ENCODE assay signal across 25 cellular contexts in the genomic region with DNA sequence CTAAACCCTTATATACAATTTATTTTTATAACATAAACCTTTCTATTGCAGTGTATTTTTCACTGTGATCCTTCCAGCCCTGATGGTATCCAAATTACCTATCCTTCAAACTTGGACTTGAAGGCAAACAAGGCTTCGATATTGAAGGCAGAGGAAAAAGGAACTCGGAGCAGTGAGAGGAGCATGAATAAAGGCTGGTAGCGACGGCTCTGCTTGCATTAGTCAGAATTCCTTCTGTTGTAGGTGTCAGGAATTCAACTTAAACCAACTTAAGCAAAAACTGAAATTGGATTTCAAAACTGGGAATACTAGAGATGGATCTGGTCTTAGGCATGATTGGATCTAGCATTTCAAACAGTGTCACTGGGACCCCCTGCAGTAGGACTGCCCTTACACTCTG.
"Had no signal": no experiment of that assay in that cellular context is flagged by ENCODE, and none has a peak within 500 bp of the region (broad histone marks: within the 10 kb centered on the region; RNA-seq: fewer than 3 reads in every experiment).

No MANE protein-coding gene starts in this region.

- H3K4me1 Mint-ChIP-seq: memory B cell; naive thymus-derived CD4-positive, alpha-beta T cell; stimulated activated naive B cell treated with anti-CD40 and anti-IgM and Interleukin-4, amounts not matched to agents 10 μg/mL and 1 μg/mL and 100 μg/mL, for 72 hours had no signal

- H3K27me3 ChIP-seq: ovary, right atrium auricular region, right lobe of liver, stomach, testis, thyroid gland, transverse colon, upper lobe of left lung, vagina had no signal

- FAIRE-seq: kidney had no signal

- DNase-seq: hypothalamus; kidney; left ventricle myocardium inferior; midbrain; mucosa of descending colon; naive thymus-derived CD4-positive, alpha-beta T cell; ovary; right lobe of liver; stimulated activated CD4-positive, alpha-beta T cell treated with anti-CD3 and anti-CD28 coated beads, Interleukin-12 subunit alpha, Interleukin-12 subunit beta, amount 100 ng/mL, for 4 hours; stimulated activated CD4-positive, alpha-beta T cell treated with anti-CD3 and anti-CD28 coated beads, Interleukin-15, amount 100 ng/mL, for 24 hours; stimulated activated CD4-positive, alpha-beta T cell treated with anti-CD3 and anti-CD28 coated beads, Interleukin-2, amount 100 ng/mL, for 24 hours; stimulated activated CD4-positive, alpha-beta T cell treated with anti-CD3 and anti-CD28 coated beads, Interleukin-4, amount 100 ng/mL, for 1 hour; stimulated activated naive B cell treated with anti-CD40 and anti-IgM and Interleukin-4, amounts not matched to agents 10 μg/mL and 1 μg/mL and 100 μg/mL, for 72 hours; stimulated activated naive CD8-positive, alpha-beta T cell treated with anti-CD3 and anti-CD28 coated beads, Interleukin-15, Interleukin-2, amounts not matched to agents 100 U/mL and 50 U/mL, for 24 hours; stomach; testis; thyroid gland; transverse colon; upper lobe of left lung had no signal

- H3K27ac Mint-ChIP-seq: memory B cell; naive thymus-derived CD4-positive, alpha-beta T cell; natural killer cell treated with Interleukin-12 subunit alpha and Interleukin-12 subunit beta and Interleukin-15 and Interleukin-18, amount 100 ng/mL, for 72 hours; progenitor cell of endocrine pancreas; stimulated activated naive B cell treated with anti-CD40 and anti-IgM and Interleukin-4, amounts not matched to agents 10 μg/mL and 1 μg/mL and 100 μg/mL, for 72 hours had no signal

- H3K4me3 ChIP-seq: left ventricle myocardium inferior, lung, mucosa of descending colon, ovary, right atrium auricular region, right lobe of liver, stomach, testis, thyroid gland, transverse colon, upper lobe of left lung, vagina had no signal

- H3K9me3 ChIP-seq: left ventricle myocardium inferior, mucosa of descending colon, ovary, right atrium auricular region, right lobe of liver, stomach, testis, thyroid gland, transverse colon, upper lobe of left lung, vagina had no signal

- H3K36me3 Mint-ChIP-seq: memory B cell; naive thymus-derived CD4-positive, alpha-beta T cell; natural killer cell treated with Interleukin-12 subunit alpha and Interleukin-12 subunit beta and Interleukin-15 and Interleukin-18, amount 100 ng/mL, for 72 hours; stimulated activated naive B cell treated with anti-CD40 and anti-IgM and Interleukin-4, amounts not matched to agents 10 μg/mL and 1 μg/mL and 100 μg/mL, for 72 hours had no signal

- H3K4me1 ChIP-seq: left ventricle myocardium inferior, right atrium auricular region, testis, thyroid gland, upper lobe of left lung, vagina had no signal

- H3K4me3 Mint-ChIP-seq: memory B cell; naive thymus-derived CD4-positive, alpha-beta T cell; natural killer cell treated with Interleukin-12 subunit alpha and Interleukin-12 subunit beta and Interleukin-15 and Interleukin-18, amount 100 ng/mL, for 72 hours; stimulated activated naive B cell treated with anti-CD40 and anti-IgM and Interleukin-4, amounts not matched to agents 10 μg/mL and 1 μg/mL and 100 μg/mL, for 72 hours had no signal

- H3K27ac ChIP-seq: left ventricle myocardium inferior, ovary, right atrium auricular region, right lobe of liver, stomach, testis, thyroid gland, transverse colon, upper lobe of left lung, vagina had no signal

- H3K9me3 Mint-ChIP-seq: memory B cell; naive thymus-derived CD4-positive, alpha-beta T cell; natural killer cell treated with Interleukin-12 subunit alpha and Interleukin-12 subunit beta and Interleukin-15 and Interleukin-18, amount 100 ng/mL, for 72 hours; stimulated activated naive B cell treated with anti-CD40 and anti-IgM and Interleukin-4, amounts not matched to agents 10 μg/mL and 1 μg/mL and 100 μg/mL, for 72 hours had no signal

- H3K27me3 Mint-ChIP-seq: memory B cell; progenitor cell of endocrine pancreas; stimulated activated naive B cell treated with anti-CD40 and anti-IgM and Interleukin-4, amounts not matched to agents 10 μg/mL and 1 μg/mL and 100 μg/mL, for 72 hours had no signal

- H3K36me3 ChIP-seq: left ventricle myocardium inferior, ovary, right atrium auricular region, right lobe of liver, stomach, thyroid gland, transverse colon, upper lobe of left lung, vagina had no signal

- ATAC-seq: mucosa of descending colon; naive thymus-derived CD4-positive, alpha-beta T cell; natural killer cell treated with Interleukin-12 subunit alpha and Interleukin-12 subunit beta and Interleukin-15 and Interleukin-18, amount 100 ng/mL, for 72 hours; right lobe of liver; stimulated activated naive B cell treated with anti-CD40 and anti-IgM and Interleukin-4, amounts not matched to agents 10 μg/mL and 1 μg/mL and 100 μg/mL, for 72 hours; stimulated activated naive CD8-positive, alpha-beta T cell treated with anti-CD3 and anti-CD28 coated beads, Interleukin-15, Interleukin-2, amounts not matched to agents 100 U/mL and 50 U/mL, for 24 hours had no signal
